18 cellular contexts compared by ENCODE assay signal in genomic region chr12:105348561-105348960, GRCh38. TPM values are rescaled to one million over a fixed set of nuclear protein-coding genes. Genes with fewer than 3 reads are reported as not detected.
A peak's percentile ranks its signal among the peaks of the same experiment; 100 is the strongest.
DNase-seq lines count a peak whose midpoint lies in the region; ATAC-seq and TF ChIP-seq lines count a peak whose summit lies in the region.
"Had no signal": no experiment of that assay in that cellular context is flagged by ENCODE, and none has a peak within 500 bp of the region (broad histone marks: within the 10 kb centered on the region; RNA-seq: fewer than 3 reads in every experiment).

No MANE protein-coding gene starts in this region.

- H3K4me1 Mint-ChIP-seq in natural killer cell = peaks cover 67 to 68% of the 10 kb centered on the region in 2 donors

- H3K9me2 ChIP-seq in Karpas-422 (replicated peaks; ENCODE audit: insufficient read depth, low read length) = no peaks in the 10 kb centered on the region

- intact Hi-C loops in A673 (cut with micrococcal nuclease; ENCODE audit: unreplicated experiment) (no loop called here), natural killer cell (cut with micrococcal nuclease) (no loop called here), uterus (cut with DNase I; ENCODE audit: low total_unique reads) (no loop called here), left ventricle myocardium inferior (cut with micrococcal nuclease) (no loop called here), dorsolateral prefrontal cortex (cut with DNase I) (no loop called here)

- H3K4me2 ChIP-seq in Karpas-422 (ENCODE audit: low read depth, low read length, poor library complexity, severe bottlenecking) = peak overlapping the region; percentile 4
- H3K4me2 ChIP-seq: BLaER1 had no signal

- H3K4me3 ChIP-seq in A673 (ENCODE audit: low read depth, low read length, poor library complexity, severe bottlenecking) (no peak overlapping the region), Karpas-422 (ENCODE audit: low read length) (no peak overlapping the region), astrocyte of the spinal cord (ENCODE audit: low read depth, low read length) (no peak overlapping the region), uterus (no peak overlapping the region), left ventricle myocardium inferior (no peak overlapping the region), dorsolateral prefrontal cortex (no peak overlapping the region)
- H3K4me3 ChIP-seq: BLaER1, HAP-1 had no signal

- no peaks in the 10 kb centered on the region for H4K20me1 ChIP-seq in Karpas-422 (ENCODE audit: insufficient read depth, low read depth, low read length)
- H4K20me1 ChIP-seq: BLaER1 had no signal

- no TSS peak for BruUV-seq in A673 (replicated peaks; lab: Mats Ljungman, UMichigan)

- CTCF ChIA-PET in A673 (lab: Charles Lee) = no interaction called here

- H3K4me3 Mint-ChIP-seq in natural killer cell = peak overlapping the region; percentile 4
- H3K4me3 Mint-ChIP-seq: CD8-positive, alpha-beta T cell had no signal

- no peaks in the 10 kb centered on the region for H3K27me3 Mint-ChIP-seq in natural killer cell (ENCODE audit: low read depth in 2 of 2)

- peak overlapping the region; percentile 30 to 72 for H3K27ac Mint-ChIP-seq in natural killer cell
- H3K27ac Mint-ChIP-seq: CD8-positive, alpha-beta T cell had no signal

- H3K27me3 ChIP-seq in A673 (replicated peaks; ENCODE audit: insufficient read depth, low read depth, low read length, poor library complexity) (no peaks in the 10 kb centered on the region), Karpas-422 (ENCODE audit: low read length) (no peaks in the 10 kb centered on the region), uterus (no peaks in the 10 kb centered on the region), left ventricle myocardium inferior (ENCODE audit: low read depth) (no peaks in the 10 kb centered on the region), dorsolateral prefrontal cortex (peaks cover 0 to 7% (median 0%) of the 10 kb centered on the region in 45 donors)
- H3K27me3 ChIP-seq: BLaER1 had no signal

- no peaks in the 10 kb centered on the region for H3K36me3 ChIP-seq in A673 (ENCODE audit: insufficient read depth, low read length, poor library complexity, severe bottlenecking)
- H3K36me3 ChIP-seq in Karpas-422 (ENCODE audit: insufficient read depth, low read length) = peaks cover 6% of the 10 kb centered on the region
- H3K36me3 ChIP-seq in uterus = no peaks in the 10 kb centered on the region
- H3K36me3 ChIP-seq in left ventricle myocardium inferior = no peaks in the 10 kb centered on the region
- H3K36me3 ChIP-seq: HAP-1 had no signal

- no peak for TF ChIP-seq CTCF in A673 (conservative IDR thresholded peaks at IDR 0.05; ENCODE audit: low read depth, low read length)
- TF ChIP-seq CTCF in astrocyte of the spinal cord (IDR thresholded peaks at IDR 0.05; ENCODE audit: low read depth, low read length) = no peak
- no peak for TF ChIP-seq CTCF in natural killer cell (IDR thresholded peaks at IDR 0.05)
- TF ChIP-seq CTCF in uterus (IDR thresholded peaks at IDR 0.05) = no peak
- TF ChIP-seq CTCF in left ventricle myocardium inferior (IDR thresholded peaks at IDR 0.05; ENCODE audit: borderline replicate concordance) = no peak
- no peak for TF ChIP-seq CTCF in dorsolateral prefrontal cortex (IDR thresholded peaks at IDR 0.05 in 54 of 56, conservative IDR thresholded peaks at IDR 0.05 in 2 of 56; ENCODE audit: low read depth in 1 of 56, partially characterized antibody in 56 of 56)

- H3K79me2 ChIP-seq in Karpas-422 (ENCODE audit: low read length) = peaks cover 98% of the 10 kb centered on the region

- H3K9ac ChIP-seq in Karpas-422 (ENCODE audit: low read length) = no peak overlapping the region; the same call in 1 of the 2 replicates
- H3K9ac ChIP-seq: BLaER1 had no signal

- no peak overlapping the region for H2AFZ ChIP-seq in Karpas-422 (ENCODE audit: low read length)

- H3K4me1 ChIP-seq in A673 (ENCODE audit: insufficient read depth, low read length, poor library complexity, severe bottlenecking) (peaks cover 14% of the 10 kb centered on the region), Karpas-422 (ENCODE audit: low read length) (peaks cover 78% of the 10 kb centered on the region), uterus (no peaks in the 10 kb centered on the region), left ventricle myocardium inferior (peaks cover 9% of the 10 kb centered on the region)

- POLR2A ChIA-PET in A673 (lab: Charles Lee; ENCODE audit: low non-redundant PET) = interaction anchor here (0.7 kb wide), 1 partner anchor 147 kb away, joined by 16 read pairs; no protein-coding TSS in a partner anchor

- in situ Hi-C loops in astrocyte of the spinal cord (cut with HindIII; ENCODE audit: low sequenced_read_pairs) = no loop called here

- H3K36me3 Mint-ChIP-seq in natural killer cell = no peaks in the 10 kb centered on the region

- H3K9me3 Mint-ChIP-seq in natural killer cell = no peaks in the 10 kb centered on the region
- H3K9me3 Mint-ChIP-seq: CD8-positive, alpha-beta T cell had no signal

- no peak for ATAC-seq in natural killer cell
- ATAC-seq: CD8-positive, alpha-beta T cell; Panc1 had no signal

- no peak for TF ChIP-seq POLR2A in uterus (IDR thresholded peaks at IDR 0.05)

- H3K9me3 ChIP-seq in A673 (ENCODE audit: low read depth, low read length, poor library complexity, severe bottlenecking) (no peaks in the 10 kb centered on the region), Karpas-422 (ENCODE audit: low read length) (no peaks in the 10 kb centered on the region), uterus (no peaks in the 10 kb centered on the region), left ventricle myocardium inferior (replicated peaks) (no peaks in the 10 kb centered on the region)
- H3K9me3 ChIP-seq: HAP-1 had no signal

- H3K27ac ChIP-seq in A673 (ENCODE audit: low read depth, low read length, poor library complexity, severe bottlenecking) = peak overlapping the region; percentile 26
- peak overlapping the region; percentile 97 for H3K27ac ChIP-seq in Karpas-422 (ENCODE audit: low read length)
- H3K27ac ChIP-seq in uterus = no peak overlapping the region
- H3K27ac ChIP-seq in left ventricle myocardium inferior (replicated peaks) = no peak overlapping the region
- H3K27ac ChIP-seq in dorsolateral prefrontal cortex = no peak overlapping the region
- H3K27ac ChIP-seq: HL-60 had no signal

- DNase-seq in A673 (ENCODE audit: low spot score) (peak; percentile 29), Karpas-422 (no peak), astrocyte of the spinal cord (ENCODE audit: low read depth, low spot score) (peak; percentile 32), natural killer cell (no peak), uterus (no peak), left ventricle myocardium inferior (no peak), dorsolateral prefrontal cortex (no peak)
- no peak for DNase-seq in activated CD4-positive, alpha-beta T cell treated with anti-CD3 and anti-CD28 coated beads, Interleukin-2, amount 50 U/mL, for 4 hours
- DNase-seq: CD8-positive, alpha-beta T cell; GF-D8; MV-4-11; NCI-H187 treated with DMSO at 0.1 percent for 48 hours; NCI-H510A; NCI-H774 had no signal

RNA-seq across cellular contexts. Expression of gene C12orf75, which starts 18.1 kb away (rescaled TPM):
- total RNA-seq in A673 (2021) (46.0 and 47.4 TPM in 2 replicates), natural killer cell (100 to 1,000 TPM; 121 to 131 (median 128) TPM), uterus (10 to 100 TPM; 19.6 to 57.1 (median 30.1) TPM), left ventricle myocardium inferior (1.1 TPM), dorsolateral prefrontal cortex (10 to 100 TPM in 36 of 120 experiments, 1 to 10 TPM in 83, under 1 TPM in 1; 0.75 to 20.4 (median 7.7) TPM)
- total RNA-seq in Karpas-422 (2014; rRNA removed; shearing (Covaris generic); ENCODE audit: low replicate concordance) = 149 and 291 TPM in 2 replicates

Comparison
In these comparisons a context has a peak if more than half of its experiments do, and no peak if none do; other contexts are left out.
1. DNase-seq: peak in A673 (single experiment) and astrocyte of the spinal cord (single experiment); none in Karpas-422 (single experiment), natural killer cell (single experiment), uterus (0 of 2), activated CD4-positive, alpha-beta T cell treated with anti-CD3 and anti-CD28 coated beads, Interleukin-2, amount 50 U/mL, for 4 hours (0 of 2), left ventricle myocardium inferior (single experiment) and dorsolateral prefrontal cortex (0 of 10).
2. H3K27ac ChIP-seq: peak in A673 (single experiment) and Karpas-422 (single experiment); none in uterus (0 of 2), left ventricle myocardium inferior (single experiment) and dorsolateral prefrontal cortex (0 of 59).